14 cellular contexts compared by ENCODE assay signal in the genomic region with DNA sequence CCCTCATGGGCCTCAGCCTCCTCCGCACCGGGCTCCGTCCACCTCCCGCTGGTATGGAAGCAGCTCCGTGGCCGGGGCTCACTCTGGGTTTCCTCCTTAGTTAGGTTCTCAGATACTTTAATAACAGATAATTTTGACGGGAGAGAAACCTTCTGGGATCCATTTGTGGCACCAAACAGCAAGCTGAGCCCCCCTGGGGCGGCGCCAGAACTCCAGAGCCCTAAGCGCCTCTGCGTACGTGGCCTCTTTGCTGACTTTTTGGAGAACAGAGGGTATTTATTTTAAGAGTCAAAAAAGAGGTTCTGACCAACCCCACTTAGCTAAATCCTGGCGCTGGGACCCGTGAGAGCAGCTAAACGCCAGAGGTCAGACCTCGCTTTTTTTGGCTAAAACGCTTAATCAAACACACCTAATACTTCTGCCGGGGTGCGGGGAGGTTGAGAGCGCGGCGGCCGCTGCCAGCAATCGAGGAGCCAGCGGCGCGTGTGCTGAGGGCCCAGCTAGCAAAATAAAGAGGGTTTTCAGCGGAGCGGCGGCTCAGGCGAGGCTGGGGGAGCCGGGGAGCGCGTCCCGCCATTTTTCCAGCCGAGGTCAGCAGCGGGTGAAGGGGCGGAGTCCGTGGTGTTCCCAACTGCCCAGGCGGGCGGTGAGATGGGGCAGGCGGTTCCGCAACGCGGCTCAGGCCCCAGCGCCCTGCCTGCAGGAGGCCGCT.
"Had no signal": no experiment of that assay in that cellular context is flagged by ENCODE, and none has a peak within 500 bp of the region (broad histone marks: within the 10 kb centered on the region; RNA-seq: fewer than 3 reads in every experiment).

No MANE protein-coding gene starts in this region.

- H3K27me3 ChIP-seq: brain microvascular endothelial cell, right atrium auricular region, uterus had no signal

- H3K4me3 Mint-ChIP-seq: activated naive CD4-positive, alpha-beta T cell treated with anti-CD3 and anti-CD28 coated beads, Interleukin-2, amount 50 U/mL, for 24 hours; mesothelial cell of epicardium; naive B cell; stimulated activated memory B cell treated with anti-CD40 and anti-IgM and Interleukin-4, amounts not matched to agents 10 μg/mL and 1 μg/mL and 100 μg/mL, for 72 hours had no signal

- FAIRE-seq: islet of Langerhans had no signal

- H3K4me1 Mint-ChIP-seq: activated naive CD4-positive, alpha-beta T cell treated with anti-CD3 and anti-CD28 coated beads, Interleukin-2, amount 50 U/mL, for 24 hours; naive B cell; stimulated activated memory B cell treated with anti-CD40 and anti-IgM and Interleukin-4, amounts not matched to agents 10 μg/mL and 1 μg/mL and 100 μg/mL, for 72 hours had no signal

- H3K27ac Mint-ChIP-seq: activated naive CD4-positive, alpha-beta T cell treated with anti-CD3 and anti-CD28 coated beads, Interleukin-2, amount 50 U/mL, for 24 hours; mesothelial cell of epicardium; naive B cell; stimulated activated memory B cell treated with anti-CD40 and anti-IgM and Interleukin-4, amounts not matched to agents 10 μg/mL and 1 μg/mL and 100 μg/mL, for 72 hours had no signal

- H3K36me3 Mint-ChIP-seq: activated naive CD4-positive, alpha-beta T cell treated with anti-CD3 and anti-CD28 coated beads, Interleukin-2, amount 50 U/mL, for 24 hours; mesothelial cell of epicardium; naive B cell; stimulated activated memory B cell treated with anti-CD40 and anti-IgM and Interleukin-4, amounts not matched to agents 10 μg/mL and 1 μg/mL and 100 μg/mL, for 72 hours had no signal

- H3K27ac ChIP-seq: brain microvascular endothelial cell, left ventricle myocardium inferior, right atrium auricular region, uterus had no signal

- H3K9me3 ChIP-seq: uterus had no signal

- H3K4me1 ChIP-seq: right atrium auricular region, uterus had no signal

- H3K27me3 Mint-ChIP-seq: activated naive CD4-positive, alpha-beta T cell treated with anti-CD3 and anti-CD28 coated beads, Interleukin-2, amount 50 U/mL, for 24 hours had no signal

- H3K36me3 ChIP-seq: brain microvascular endothelial cell, left ventricle myocardium inferior, right atrium auricular region, uterus had no signal

- H3K9me3 Mint-ChIP-seq: activated naive CD4-positive, alpha-beta T cell treated with anti-CD3 and anti-CD28 coated beads, Interleukin-2, amount 50 U/mL, for 24 hours; mesothelial cell of epicardium; stimulated activated memory B cell treated with anti-CD40 and anti-IgM and Interleukin-4, amounts not matched to agents 10 μg/mL and 1 μg/mL and 100 μg/mL, for 72 hours had no signal

- DNase-seq: activated effector memory CD4-positive, alpha-beta T cell treated with Interleukin-2 at 50 U/mL for 16 hours; activated T-cell treated with anti-CD3 and anti-CD28 coated beads, Interleukin-2, amount 50 U/mL, for 1 hour; amniotic stem cell; brain microvascular endothelial cell; dermis blood vessel endothelial cell; left ventricle myocardium inferior; naive B cell; substantia nigra; uterus had no signal

- H3K4me3 ChIP-seq: left ventricle myocardium inferior, right atrium auricular region, uterus had no signal
